Comparison of ENCODE assay signal across 1 cellular context in the genomic region with DNA sequence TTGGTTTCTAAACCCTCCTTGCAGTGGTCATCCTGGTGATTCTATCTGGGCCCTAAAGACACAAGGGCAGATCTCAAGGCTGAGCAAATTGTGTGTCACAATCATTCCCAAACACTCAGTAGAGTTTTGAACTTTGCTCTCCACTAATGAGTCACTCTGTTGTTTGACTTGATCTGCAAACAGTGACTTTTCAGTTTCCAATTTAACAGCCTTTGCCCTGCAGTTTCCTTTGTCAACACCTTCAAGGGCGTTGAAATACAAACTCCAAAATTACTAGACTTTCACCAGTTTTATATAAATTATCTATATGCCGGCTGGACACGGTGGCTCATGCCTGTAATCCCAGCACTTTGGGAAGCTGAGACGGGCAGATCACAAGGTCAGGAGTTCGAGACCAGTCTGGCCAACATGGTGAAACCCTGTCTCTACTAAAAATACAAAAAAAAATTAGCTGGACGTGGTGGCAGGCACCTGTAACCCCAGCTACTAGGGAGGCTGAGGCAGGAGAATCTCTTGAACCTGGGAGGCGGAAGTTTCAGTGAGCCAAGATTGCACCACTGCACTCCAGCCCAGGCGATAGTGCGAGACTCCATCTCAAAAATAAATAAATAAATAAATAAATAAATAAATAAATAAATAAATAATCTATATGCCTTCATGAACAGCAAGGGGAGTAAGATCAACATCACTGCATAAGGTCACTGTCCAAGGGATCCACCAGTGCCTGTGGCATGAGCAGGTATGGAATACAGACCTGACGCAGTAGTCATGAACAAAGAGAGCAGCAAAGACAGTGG.
TF ChIP-seq lines count a peak whose summit lies in the region.

No MANE protein-coding gene starts in this region.

TF ChIP-seq in HepG2, 621 proteins besides CTCF, POLR2A, EP300 and RAD21 (continued from another document and continues in another):
- TF ChIP-seq ZNF574 (CRISPR knock-in tag; IDR thresholded peaks at IDR 0.05): peak; percentile 57
- TF ChIP-seq ATF1 (CRISPR knock-in tag; IDR thresholded peaks at IDR 0.05): peak; percentile 44; the same call in 1 of the 2 replicates
- peak; percentile 82 for TF ChIP-seq NFE2L2 (IDR thresholded peaks at IDR 0.05; ENCODE audit: low read length)
- TF ChIP-seq, protein P1, sequence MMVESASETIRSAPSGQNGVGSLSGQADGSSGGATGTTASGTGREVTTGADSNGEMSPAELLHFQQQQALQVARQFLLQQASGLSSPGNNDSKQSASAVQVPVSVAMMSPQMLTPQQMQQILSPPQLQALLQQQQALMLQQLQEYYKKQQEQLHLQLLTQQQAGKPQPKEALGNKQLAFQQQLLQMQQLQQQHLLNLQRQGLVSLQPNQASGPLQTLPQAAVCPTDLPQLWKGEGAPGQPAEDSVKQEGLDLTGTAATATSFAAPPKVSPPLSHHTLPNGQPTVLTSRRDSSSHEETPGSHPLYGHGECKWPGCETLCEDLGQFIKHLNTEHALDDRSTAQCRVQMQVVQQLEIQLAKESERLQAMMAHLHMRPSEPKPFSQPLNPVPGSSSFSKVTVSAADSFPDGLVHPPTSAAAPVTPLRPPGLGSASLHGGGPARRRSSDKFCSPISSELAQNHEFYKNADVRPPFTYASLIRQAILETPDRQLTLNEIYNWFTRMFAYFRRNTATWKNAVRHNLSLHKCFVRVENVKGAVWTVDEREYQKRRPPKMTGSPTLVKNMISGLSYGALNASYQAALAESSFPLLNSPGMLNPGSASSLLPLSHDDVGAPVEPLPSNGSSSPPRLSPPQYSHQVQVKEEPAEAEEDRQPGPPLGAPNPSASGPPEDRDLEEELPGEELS (CRISPR knock-in tag; IDR thresholded peaks at IDR 0.05): peak; percentile 94
- peak; percentile 91 for TF ChIP-seq TBX3 (IDR thresholded peaks at IDR 0.05; ENCODE audit: borderline replicate concordance)
- peak; percentile 56; the same call in 1 of the 2 replicates for TF ChIP-seq ARID4A (CRISPR knock-in tag; IDR thresholded peaks at IDR 0.05; ENCODE audit: borderline replicate concordance)
- TF ChIP-seq MLX (CRISPR knock-in tag; IDR thresholded peaks at IDR 0.05): peak; percentile 50; the same call in 1 of the 2 replicates
- TF ChIP-seq SIX1 (CRISPR knock-in tag; IDR thresholded peaks at IDR 0.05; ENCODE audit: borderline replicate concordance): peak; percentile 84; the same call in 1 of the 2 replicates
- TF ChIP-seq ZNF607 (CRISPR knock-in tag; IDR thresholded peaks at IDR 0.05; ENCODE audit: borderline replicate concordance): 0 out of 2 replicates have a peak, but pooled peaks have one; percentile 34
- peak; percentile 37; the same call in 1 of the 2 replicates for TF ChIP-seq MTF2 (CRISPR knock-in tag; IDR thresholded peaks at IDR 0.05; ENCODE audit: borderline replicate concordance)
- TF ChIP-seq GZF1 (CRISPR knock-in tag; IDR thresholded peaks at IDR 0.05): 0 out of 2 replicates have a peak, but pooled peaks have one; percentile 33
- peak; percentile 93 for TF ChIP-seq RXRB (CRISPR knock-in tag; IDR thresholded peaks at IDR 0.05; ENCODE audit: borderline replicate concordance)
- TF ChIP-seq ZBTB20 (CRISPR knock-in tag; IDR thresholded peaks at IDR 0.05; ENCODE audit: borderline replicate concordance, low read depth): peak; percentile 91; the same call in 1 of the 2 replicates
- TF ChIP-seq SKI (IDR thresholded peaks at IDR 0.05; ENCODE audit: partially characterized antibody): peak; percentile 67
- TF ChIP-seq HOXD1 (CRISPR knock-in tag; IDR thresholded peaks at IDR 0.05): 0 out of 2 replicates have a peak, but pooled peaks have one; percentile 23
- peak; percentile 88 for TF ChIP-seq ZMYM4 (CRISPR knock-in tag; IDR thresholded peaks at IDR 0.05)
- peak; percentile 68 for TF ChIP-seq GATAD1 (CRISPR knock-in tag; IDR thresholded peaks at IDR 0.05)
- TF ChIP-seq CREB1 (IDR thresholded peaks at IDR 0.05): peak; percentile 70
- TF ChIP-seq CREB1 (CRISPR knock-in tag; IDR thresholded peaks at IDR 0.05): peak; percentile 73
- TF ChIP-seq MEIS2 (CRISPR knock-in tag; IDR thresholded peaks at IDR 0.05): peak; percentile 55; the same call in 1 of the 2 replicates
- peak in 1 of 2 experiments; percentile 54; a peak in 1 of 4 replicates for TF ChIP-seq HMGXB4 (CRISPR knock-in tag; IDR thresholded peaks at IDR 0.05; ENCODE audit: borderline replicate concordance in 1 of 2, low read depth in 1 of 2)
- peak; percentile 66; the same call in 1 of the 2 replicates for TF ChIP-seq HNF1B (CRISPR knock-in tag; IDR thresholded peaks at IDR 0.05)
- peak; percentile 60; the same call in 1 of the 2 replicates for TF ChIP-seq ZNF124 (CRISPR knock-in tag; IDR thresholded peaks at IDR 0.05)
- peak; percentile 63; the same call in 1 of the 2 replicates for TF ChIP-seq ZNF275 (CRISPR knock-in tag; IDR thresholded peaks at IDR 0.05; ENCODE audit: borderline replicate concordance)
- TF ChIP-seq PHF5A (CRISPR knock-in tag; IDR thresholded peaks at IDR 0.05; ENCODE audit: low read depth, unreplicated experiment): peak; percentile 95
- peak; percentile 81; the same call in 1 of the 2 replicates for TF ChIP-seq ZNF414 (CRISPR knock-in tag; IDR thresholded peaks at IDR 0.05)
- 0 out of 2 replicates have a peak, but pooled peaks have one; percentile 78 for TF ChIP-seq SMAD3 (CRISPR knock-in tag; IDR thresholded peaks at IDR 0.05)
- peak; percentile 93 for TF ChIP-seq JUNB (CRISPR knock-in tag; IDR thresholded peaks at IDR 0.05; ENCODE audit: borderline replicate concordance)
- peak; percentile 96 for TF ChIP-seq ZNF614 (CRISPR knock-in tag; IDR thresholded peaks at IDR 0.05; ENCODE audit: borderline replicate concordance)
- TF ChIP-seq, protein P2, sequence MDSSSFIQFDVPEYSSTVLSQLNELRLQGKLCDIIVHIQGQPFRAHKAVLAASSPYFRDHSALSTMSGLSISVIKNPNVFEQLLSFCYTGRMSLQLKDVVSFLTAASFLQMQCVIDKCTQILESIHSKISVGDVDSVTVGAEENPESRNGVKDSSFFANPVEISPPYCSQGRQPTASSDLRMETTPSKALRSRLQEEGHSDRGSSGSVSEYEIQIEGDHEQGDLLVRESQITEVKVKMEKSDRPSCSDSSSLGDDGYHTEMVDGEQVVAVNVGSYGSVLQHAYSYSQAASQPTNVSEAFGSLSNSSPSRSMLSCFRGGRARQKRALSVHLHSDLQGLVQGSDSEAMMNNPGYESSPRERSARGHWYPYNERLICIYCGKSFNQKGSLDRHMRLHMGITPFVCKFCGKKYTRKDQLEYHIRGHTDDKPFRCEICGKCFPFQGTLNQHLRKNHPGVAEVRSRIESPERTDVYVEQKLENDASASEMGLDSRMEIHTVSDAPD (CRISPR knock-in tag; IDR thresholded peaks at IDR 0.05): peak; percentile 69; the same call in 1 of the 2 replicates
- TF ChIP-seq ZSCAN9 (CRISPR knock-in tag; IDR thresholded peaks at IDR 0.05; ENCODE audit: borderline replicate concordance): peak; percentile 83; the same call in 1 of the 2 replicates
- peak; percentile 98 for TF ChIP-seq NCOA2 (CRISPR knock-in tag; IDR thresholded peaks at IDR 0.05)
- peak; percentile 82 for TF ChIP-seq THAP11 (CRISPR knock-in tag; IDR thresholded peaks at IDR 0.05)
- TF ChIP-seq TOPORS (CRISPR knock-in tag; IDR thresholded peaks at IDR 0.05): peak; percentile 7; the same call in 1 of the 2 replicates
- TF ChIP-seq MED13 (CRISPR knock-in tag; IDR thresholded peaks at IDR 0.05): peak; percentile 81; the same call in 1 of the 2 replicates
- TF ChIP-seq DPF2 (CRISPR knock-in tag; IDR thresholded peaks at IDR 0.05; ENCODE audit: borderline replicate concordance, low read depth): peak; percentile 99
- 0 out of 2 replicates have a peak, but pooled peaks have one; percentile 40 for TF ChIP-seq YEATS4 (CRISPR knock-in tag; IDR thresholded peaks at IDR 0.05; ENCODE audit: borderline replicate concordance)
